In the genomic region with DNA sequence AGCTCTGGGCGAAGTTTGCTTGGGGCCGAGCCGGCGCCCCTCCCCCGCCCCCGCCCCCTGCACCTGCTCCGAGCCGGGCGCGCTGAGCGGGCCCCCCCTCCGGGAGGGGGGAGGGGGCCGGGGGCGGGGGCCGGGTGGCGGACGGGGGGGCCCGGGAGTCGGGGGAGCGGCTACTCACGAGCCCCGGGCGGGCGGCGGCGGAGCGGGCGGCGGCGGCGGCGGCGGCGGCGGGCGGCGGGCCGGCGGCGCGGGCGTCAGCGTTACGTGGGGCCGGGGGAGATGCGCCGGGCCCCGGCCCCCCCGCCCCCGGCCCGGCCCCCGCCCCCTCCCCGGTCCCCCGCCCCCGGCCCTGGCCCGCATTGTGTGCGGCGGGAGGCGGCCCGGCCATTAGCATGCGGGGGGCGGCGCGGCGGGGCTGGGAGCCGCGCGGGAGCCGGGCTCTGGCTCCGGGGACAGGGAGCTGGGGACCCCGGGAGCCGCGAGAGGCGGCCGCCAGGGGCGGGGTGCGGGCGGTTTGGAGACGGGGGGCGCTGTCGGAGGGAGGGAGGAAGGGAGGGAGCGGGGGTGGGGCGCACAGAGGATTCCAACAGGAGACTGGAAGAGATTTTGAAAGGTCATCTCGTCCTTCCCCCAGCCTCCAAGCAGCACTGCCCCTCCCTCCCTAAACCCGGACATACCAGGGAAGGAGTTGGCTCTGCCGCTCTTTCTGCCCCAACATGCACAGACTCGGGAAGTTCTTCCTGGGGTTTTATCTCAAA, we compare ENCODE assay signal across 8 cellular contexts. TPM values are rescaled to one million over a fixed set of nuclear protein-coding genes. Genes with fewer than 3 reads are reported as not detected.
DNase-seq lines count a peak whose midpoint lies in the region; ATAC-seq and TF ChIP-seq lines count a peak whose summit lies in the region.

A gene (minus strand): TSS at position 522 of the 758 bp plus-strand sequence. CDS start 5,064 bp downstream, outside the sequence.

- no peak for ATAC-seq in HG02798 (IDR thresholded peaks at IDR 0.05; ENCODE audit: poor library complexity, unreplicated experiment)

- H3K36me3 Mint-ChIP-seq in Caco-2 (ENCODE audit: insufficient read depth, unreplicated experiment) = peaks cover 18% of the 10 kb centered on the region
- no peaks in the 10 kb centered on the region for H3K36me3 Mint-ChIP-seq in T-helper 2 cell treated with Interferon-gamma antibody and Interleukin-4, amounts not matched to agents 5 μg/mL and 100 μg/mL, for 36 hours (ENCODE audit: low read depth)
- peaks cover 3% of the 10 kb centered on the region for H3K36me3 Mint-ChIP-seq in dendritic cell treated with granulocyte-macrophage colony-stimulating factor and Interleukin-4, amounts not matched to agents 40 ng/mL and 50 ng/mL, for 4 days (ENCODE audit: low read depth)

- peak; percentile 70 to 81 for DNase-seq in Caco-2
- DNase-seq in HuH-7 (ENCODE audit: low spot score) = peak; percentile 66
- no peak for DNase-seq in T-helper 2 cell treated with Interferon-gamma antibody and Interleukin-4, amounts not matched to agents 5 μg/mL and 100 μg/mL, for 36 hours (ENCODE audit: low spot score)
- peak; percentile 58 for DNase-seq in kidney tubule cell (ENCODE audit: low spot score)
- DNase-seq in stimulated activated CD4-positive, alpha-beta T cell treated with anti-CD3 and anti-CD28 coated beads, Interleukin-4, amount 100 ng/mL, for 1 hour = peak; percentile 26
- no peak for DNase-seq in superior temporal gyrus (ENCODE audit: extremely low spot score)

- H3K4me3 ChIP-seq in Caco-2 (ENCODE audit: low read depth, low read length) = peak within 1 kb of the TSS; percentile 60

- CTCF ChIA-PET in Caco-2 (lab: Charles Lee) = interaction anchor here (0.6 to 3.1 kb wide), 4 partner anchors 27 to 1729 kb away, joined by 3 to 19 read pairs (median 6); a partner anchor contains a TSS

- TF ChIP-seq CTCF in Caco-2 (IDR thresholded peaks at IDR 0.05; ENCODE audit: insufficient read depth in 1 of 2, low read depth in 1 of 2, low read length in 1 of 2, severe bottlenecking in 1 of 2, unreplicated experiment in 1 of 2) = no peak

- no peaks in the 10 kb centered on the region for H3K36me3 ChIP-seq in Caco-2 (ENCODE audit: control insufficient read depth, insufficient read depth, low read length)

- peak within 1 kb of the TSS; percentile 38 for H3K27ac Mint-ChIP-seq in Caco-2 (ENCODE audit: unreplicated experiment)
- H3K27ac Mint-ChIP-seq in T-helper 2 cell treated with Interferon-gamma antibody and Interleukin-4, amounts not matched to agents 5 μg/mL and 100 μg/mL, for 36 hours = no peak within 1 kb of the TSS
- peak within 1 kb of the TSS; percentile 54 for H3K27ac Mint-ChIP-seq in dendritic cell treated with granulocyte-macrophage colony-stimulating factor and Interleukin-4, amounts not matched to agents 40 ng/mL and 50 ng/mL, for 4 days

- H3K4me1 Mint-ChIP-seq in Caco-2 (ENCODE audit: low read depth, unreplicated experiment) = peaks cover 45% of the 10 kb centered on the region
- peaks cover 31% of the 10 kb centered on the region for H3K4me1 Mint-ChIP-seq in T-helper 2 cell treated with Interferon-gamma antibody and Interleukin-4, amounts not matched to agents 5 μg/mL and 100 μg/mL, for 36 hours (ENCODE audit: low read depth)
- peaks cover 53% of the 10 kb centered on the region for H3K4me1 Mint-ChIP-seq in dendritic cell treated with granulocyte-macrophage colony-stimulating factor and Interleukin-4, amounts not matched to agents 40 ng/mL and 50 ng/mL, for 4 days (ENCODE audit: low read depth)

- peaks cover 29% of the 10 kb centered on the region for H3K4me1 ChIP-seq in Caco-2

- H3K9me3 ChIP-seq in Caco-2 = no peaks in the 10 kb centered on the region

- no TSS peak for BruUV-seq in Caco-2 (replicated peaks; lab: Mats Ljungman, UMichigan)

- H3K9me3 Mint-ChIP-seq in Caco-2 (ENCODE audit: unreplicated experiment) = no peaks in the 10 kb centered on the region
- no peaks in the 10 kb centered on the region for H3K9me3 Mint-ChIP-seq in T-helper 2 cell treated with Interferon-gamma antibody and Interleukin-4, amounts not matched to agents 5 μg/mL and 100 μg/mL, for 36 hours
- no peaks in the 10 kb centered on the region for H3K9me3 Mint-ChIP-seq in dendritic cell treated with granulocyte-macrophage colony-stimulating factor and Interleukin-4, amounts not matched to agents 40 ng/mL and 50 ng/mL, for 4 days

- POLR2A ChIA-PET in Caco-2 (lab: Charles Lee) = no interaction called here

- intact Hi-C loops in Caco-2 (cut with micrococcal nuclease; ENCODE audit: unreplicated experiment) = no loop called here
- intact Hi-C loops in dendritic cell treated with granulocyte-macrophage colony-stimulating factor and Interleukin-4, amounts not matched to agents 40 ng/mL and 50 ng/mL, for 4 days (cut with micrococcal nuclease) = no loop called here

- H3K27me3 Mint-ChIP-seq in Caco-2 (ENCODE audit: insufficient read depth, unreplicated experiment) = no peaks in the 10 kb centered on the region
- H3K27me3 Mint-ChIP-seq in T-helper 2 cell treated with Interferon-gamma antibody and Interleukin-4, amounts not matched to agents 5 μg/mL and 100 μg/mL, for 36 hours (ENCODE audit: low read depth) = peaks cover 16% of the 10 kb centered on the region
- no peaks in the 10 kb centered on the region for H3K27me3 Mint-ChIP-seq in dendritic cell treated with granulocyte-macrophage colony-stimulating factor and Interleukin-4, amounts not matched to agents 40 ng/mL and 50 ng/mL, for 4 days

- H3K4me3 Mint-ChIP-seq in Caco-2 (ENCODE audit: unreplicated experiment) = peak within 1 kb of the TSS; percentile 81
- peak within 1 kb of the TSS; percentile 86 for H3K4me3 Mint-ChIP-seq in T-helper 2 cell treated with Interferon-gamma antibody and Interleukin-4, amounts not matched to agents 5 μg/mL and 100 μg/mL, for 36 hours
- peak within 1 kb of the TSS; percentile 71 for H3K4me3 Mint-ChIP-seq in dendritic cell treated with granulocyte-macrophage colony-stimulating factor and Interleukin-4, amounts not matched to agents 40 ng/mL and 50 ng/mL, for 4 days

- H3K27me3 ChIP-seq in Caco-2 (replicated peaks; ENCODE audit: control insufficient read depth, insufficient read depth, low read length) = no peaks in the 10 kb centered on the region

RNA-seq across cellular contexts. Expression of the gene that starts here (rescaled TPM):
- total RNA-seq in Caco-2 (2022) = 34.1 and 35.2 TPM in 2 replicates

Comparison
In these comparisons a context has a peak if more than half of its experiments do, and no peak if none do; other contexts are left out.
1. DNase-seq: peak in Caco-2 (2 of 2), HuH-7 (single experiment), kidney tubule cell (single experiment) and stimulated activated CD4-positive, alpha-beta T cell treated with anti-CD3 and anti-CD28 coated beads, Interleukin-4, amount 100 ng/mL, for 1 hour (single experiment); none in T-helper 2 cell treated with Interferon-gamma antibody and Interleukin-4, amounts not matched to agents 5 μg/mL and 100 μg/mL, for 36 hours (single experiment) and superior temporal gyrus (single experiment).
2. Peak in every context shown above with its lines, with median percentiles within 50 percentile points of each other: H3K4me3 Mint-ChIP-seq.